14 cellular contexts compared by ENCODE assay signal in the genomic region with DNA sequence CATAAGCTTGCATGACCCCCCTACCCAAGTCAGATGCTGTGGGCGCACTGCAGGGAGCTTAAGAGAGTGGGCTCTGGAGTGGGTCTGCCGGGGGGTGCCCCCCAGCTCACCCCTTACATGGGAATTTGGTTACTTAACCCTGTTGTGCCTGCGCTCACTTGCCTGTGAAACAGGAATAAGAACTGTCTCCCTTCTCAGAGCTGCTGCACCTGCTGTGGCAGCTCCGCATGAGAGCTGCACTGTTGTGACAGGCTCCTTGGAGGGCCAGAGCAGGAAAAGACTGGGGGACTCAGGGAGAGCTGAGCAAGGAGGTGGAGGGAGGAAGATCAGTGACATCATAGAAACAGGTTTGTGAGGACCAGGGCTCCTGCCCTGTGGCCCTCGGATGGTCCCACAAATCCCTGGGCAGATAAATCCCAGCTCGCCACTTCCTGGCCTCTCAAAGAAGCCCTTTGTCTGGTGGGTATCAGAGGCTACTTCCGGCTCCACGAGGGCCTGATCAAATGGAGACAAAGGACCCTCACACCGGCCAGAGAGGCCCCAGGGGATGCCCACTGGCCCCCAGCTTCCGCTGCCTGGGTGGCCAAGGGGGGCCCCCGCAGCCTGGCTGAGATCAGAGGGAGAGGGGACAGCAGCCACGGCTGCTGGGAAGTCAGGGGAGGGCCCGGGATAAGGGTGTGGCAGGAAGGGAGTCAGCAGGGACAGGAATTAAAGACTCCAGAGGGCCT. TPM values are rescaled to one million over a fixed set of nuclear protein-coding genes. Genes with fewer than 3 reads are reported as not detected.
DNase-seq lines count a peak whose midpoint lies in the region; ATAC-seq and TF ChIP-seq lines count a peak whose summit lies in the region.
"Had no signal": no experiment of that assay in that cellular context is flagged by ENCODE, and none has a peak within 500 bp of the region (broad histone marks: within the 10 kb centered on the region; RNA-seq: fewer than 3 reads in every experiment).

No MANE protein-coding gene starts in this region.

- H3K4me2 ChIP-seq in hepatocyte: peak overlapping the region; percentile 27

- H3K36me3 Mint-ChIP-seq in activated CD8-positive, alpha-beta memory T cell treated with anti-CD3 and anti-CD28 coated beads, Interleukin-2, amount 10 ng/mL, durations not matched to agents 7 days and 5 days: no peaks in the 10 kb centered on the region
- H3K36me3 Mint-ChIP-seq: activated naive CD8-positive, alpha-beta T cell had no signal

- WGBS in adrenal gland, 4 donors: 69 to 78% (median 73%) methylated on average over 8 to 13 of the region's 13 CpGs
- 68% methylated on average over 13 of the region's 13 CpGs for WGBS in hepatocyte (ENCODE audit: low lambda C conversion rate, missing lambda C conversion rate)

- no peaks in the 10 kb centered on the region for H4K20me1 ChIP-seq in hepatocyte (ENCODE audit: insufficient read depth, poor library complexity, severe bottlenecking)

- no peak overlapping the region for H3K27ac Mint-ChIP-seq in activated CD8-positive, alpha-beta memory T cell treated with anti-CD3 and anti-CD28 coated beads, Interleukin-2, amount 10 ng/mL, durations not matched to agents 7 days and 5 days
- H3K27ac Mint-ChIP-seq: activated naive CD8-positive, alpha-beta T cell had no signal

- no peaks in the 10 kb centered on the region for H3K27me3 ChIP-seq in adrenal gland
- H3K27me3 ChIP-seq in hepatocyte: no peaks in the 10 kb centered on the region
- H3K27me3 ChIP-seq: transverse colon had no signal

- H3K36me3 ChIP-seq in adrenal gland (replicated peaks in 1 of 2) (no peaks in the 10 kb centered on the region), hepatocyte (replicated peaks; ENCODE audit: insufficient read depth, low read depth) (no peaks in the 10 kb centered on the region)
- H3K36me3 ChIP-seq: esophagus muscularis mucosa, transverse colon had no signal

- no peaks in the 10 kb centered on the region for H3K9me3 Mint-ChIP-seq in activated CD8-positive, alpha-beta memory T cell treated with anti-CD3 and anti-CD28 coated beads, Interleukin-2, amount 10 ng/mL, durations not matched to agents 7 days and 5 days (ENCODE audit: low read depth)

- H3K4me3 Mint-ChIP-seq in activated CD8-positive, alpha-beta memory T cell treated with anti-CD3 and anti-CD28 coated beads, Interleukin-2, amount 10 ng/mL, durations not matched to agents 7 days and 5 days: no peak overlapping the region
- H3K4me3 Mint-ChIP-seq: activated naive CD8-positive, alpha-beta T cell had no signal

- H2AFZ ChIP-seq in hepatocyte: no peak overlapping the region
- H2AFZ ChIP-seq: parathyroid adenoma had no signal

- H3K27ac ChIP-seq in adrenal gland: peak overlapping the region in 4 of 5 donors; percentile 45 to 80 (median 68)
- no peak overlapping the region for H3K27ac ChIP-seq in hepatocyte
- peak overlapping the region in 1 of 2 donors; percentile 1 for H3K27ac ChIP-seq in coronary artery
- H3K27ac ChIP-seq: parathyroid adenoma, transverse colon had no signal

- no peaks in the 10 kb centered on the region for H3K9me2 ChIP-seq in hepatocyte (replicated peaks; ENCODE audit: insufficient read depth)

- TF ChIP-seq CTCF in adrenal gland (IDR thresholded peaks at IDR 0.05) (no peak), hepatocyte (IDR thresholded peaks at IDR 0.05; ENCODE audit: poor library complexity) (no peak), coronary artery (IDR thresholded peaks at IDR 0.05) (no peak)

- peaks cover 14% of the 10 kb centered on the region for H3K4me1 Mint-ChIP-seq in activated CD8-positive, alpha-beta memory T cell treated with anti-CD3 and anti-CD28 coated beads, Interleukin-2, amount 10 ng/mL, durations not matched to agents 7 days and 5 days

- CTCF ChIA-PET in activated CD8-positive, alpha-beta memory T cell treated with anti-CD3 and anti-CD28 coated beads, Interleukin-2, amount 10 ng/mL, durations not matched to agents 7 days and 5 days (lab: Charles Lee): interaction anchor here (0.9 to 20.0 kb wide), 4 partner anchors 17 to 382 kb away, joined by 3 to 759 read pairs (median 222); partner anchors contain the start of genes LAPTM5 and MATN1

- peaks cover 38 to 50% of the 10 kb centered on the region in 2 donors for H3K4me1 ChIP-seq in adrenal gland (replicated peaks in 1 of 2)
- H3K4me1 ChIP-seq in hepatocyte (ENCODE audit: insufficient read depth): peaks cover 8% of the 10 kb centered on the region
- H3K4me1 ChIP-seq: parathyroid adenoma had no signal

- intact Hi-C loops in adrenal gland (cut with DNase I): no loop called here
- intact Hi-C loops in posterior cingulate gyrus (cut with DNase I): no loop called here

- H3K79me2 ChIP-seq in hepatocyte: no peaks in the 10 kb centered on the region
- H3K79me2 ChIP-seq: parathyroid adenoma had no signal

- peaks cover 17% of the 10 kb centered on the region for H3K27me3 Mint-ChIP-seq in activated CD8-positive, alpha-beta memory T cell treated with anti-CD3 and anti-CD28 coated beads, Interleukin-2, amount 10 ng/mL, durations not matched to agents 7 days and 5 days
- H3K27me3 Mint-ChIP-seq: activated naive CD8-positive, alpha-beta T cell had no signal

- ATAC-seq in activated CD8-positive, alpha-beta memory T cell treated with anti-CD3 and anti-CD28 coated beads, Interleukin-2, amount 10 ng/mL, durations not matched to agents 7 days and 5 days: no peak

- TF ChIP-seq POLR2A in adrenal gland (IDR thresholded peaks at IDR 0.05): no peak

- H3K4me3 ChIP-seq in adrenal gland (no peak overlapping the region), hepatocyte (no peak overlapping the region), coronary artery (no peak overlapping the region)
- H3K4me3 ChIP-seq: esophagus muscularis mucosa, transverse colon had no signal

- DNase-seq in COLO829 (ENCODE audit: low spot score) (peak; percentile 96), adrenal gland (no peak), hepatocyte (ENCODE audit: low spot score) (no peak), posterior cingulate gyrus (peak in 6 of 10 donors; percentile 26 to 94 (median 48)), COR-L47 (lab: John Stamatoyannopoulos, UW) (no peak), coronary artery (ENCODE audit: low spot score) (no peak), NCI-H1694 treated with DMSO at 0.1 percent for 48 hours (lab: John Stamatoyannopoulos, UW) (no peak)
- DNase-seq in activated CD8-positive, alpha-beta memory T cell treated with anti-CD3 and anti-CD28 coated beads, Interleukin-2, amount 10 ng/mL, durations not matched to agents 7 days and 5 days: no peak
- DNase-seq: activated CD4-positive, CD25-positive, alpha-beta regulatory T cell; activated CD8-positive, alpha-beta memory T cell treated with anti-CD3 and anti-CD28 coated beads, Interleukin-2, amount 50 U/mL, for 4 hours; transverse colon had no signal

- H3K9me3 ChIP-seq in adrenal gland (replicated peaks in 1 of 3) (no peaks in the 10 kb centered on the region), hepatocyte (ENCODE audit: low read depth) (no peaks in the 10 kb centered on the region)
- H3K9me3 ChIP-seq: esophagus muscularis mucosa, transverse colon had no signal

RNA-seq across cellular contexts. Expression of gene LAPTM5, which starts 28.9 kb away (rescaled TPM):
- total RNA-seq in adrenal gland: 100 to 1,000 TPM in 5 of 8 donors, 10 to 100 TPM in 3; 24.0 to 176 (median 130) TPM
- 100 to 1,000 TPM in 1 of 3 donors, 10 to 100 TPM in 2; 85.9 to 177 (median 97.1) TPM for polyA plus RNA-seq in adrenal gland
- total RNA-seq in hepatocyte: 3.2 and 5.1 TPM in 2 replicates
- polyA plus RNA-seq in hepatocyte: 2.6 and 5.4 TPM in 2 replicates
- total RNA-seq in activated CD8-positive, alpha-beta memory T cell treated with anti-CD3 and anti-CD28 coated beads, Interleukin-2, amount 10 ng/mL, durations not matched to agents 7 days and 5 days: 100 to 1,000 TPM; 326 to 386 TPM

Comparison
In these comparisons a context has a peak if more than half of its experiments do, and no peak if none do; other contexts are left out.
1. DNase-seq: peak in COLO829 (single experiment) and posterior cingulate gyrus (6 of 10); none in adrenal gland (0 of 7), hepatocyte (single experiment), activated CD8-positive, alpha-beta memory T cell treated with anti-CD3 and anti-CD28 coated beads, Interleukin-2, amount 10 ng/mL, durations not matched to agents 7 days and 5 days (single experiment), COR-L47 (single experiment), coronary artery (single experiment) and NCI-H1694 treated with DMSO at 0.1 percent for 48 hours (single experiment).